Comparison of ENCODE assay signal across 24 cellular contexts in the genomic region with DNA sequence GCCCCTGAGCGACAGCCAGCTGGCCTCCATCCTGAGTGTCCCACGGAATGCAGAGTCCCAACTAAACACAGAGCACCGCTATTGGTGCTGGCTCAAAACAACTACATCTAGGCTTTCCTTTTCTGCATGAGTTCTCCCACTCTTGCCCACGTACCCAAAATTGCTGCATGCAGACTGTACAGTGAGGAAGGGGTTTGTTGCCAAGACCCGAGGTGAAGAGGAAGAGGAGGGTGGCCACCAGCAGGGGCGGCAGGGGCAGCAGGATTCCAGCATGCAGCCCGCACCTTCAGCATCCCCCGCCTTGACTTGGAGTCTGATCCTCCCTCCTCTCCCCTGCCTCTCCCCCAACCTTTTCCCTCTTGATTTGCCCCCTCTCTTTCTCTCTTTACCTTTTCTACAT. TPM values are rescaled to one million over a fixed set of nuclear protein-coding genes. Genes with fewer than 3 reads are reported as not detected.
"Had no signal": no experiment of that assay in that cellular context is flagged by ENCODE, and none has a peak within 500 bp of the region (broad histone marks: within the 10 kb centered on the region; RNA-seq: fewer than 3 reads in every experiment).

No MANE protein-coding gene starts in this region.

- H3K27me3 ChIP-seq: adrenal gland, heart left ventricle, sigmoid colon had no signal

- H3K4me1 Mint-ChIP-seq: activated CD4-positive, alpha-beta T cell treated with anti-CD3 and anti-CD28 coated beads for 36 hours; stimulated activated memory B cell treated with anti-CD40 and anti-IgM and Interleukin-4, amounts not matched to agents 10 μg/mL and 1 μg/mL and 100 μg/mL, for 72 hours had no signal

- H3K36me3 ChIP-seq: adrenal gland, heart left ventricle, left ventricle myocardium inferior, sigmoid colon, thoracic aorta, WERI-Rb-1 had no signal

- H3K4me3 ChIP-seq: adrenal gland, heart left ventricle, left ventricle myocardium inferior, sigmoid colon, thoracic aorta had no signal

- H3K9me3 Mint-ChIP-seq: activated naive CD4-positive, alpha-beta T cell treated with anti-CD3 and anti-CD28 coated beads, Interleukin-2, amount 50 U/mL, for 72 hours; stimulated activated memory B cell treated with anti-CD40 and anti-IgM and Interleukin-4, amounts not matched to agents 10 μg/mL and 1 μg/mL and 100 μg/mL, for 72 hours had no signal

- H3K27ac Mint-ChIP-seq: activated CD4-positive, alpha-beta T cell treated with anti-CD3 and anti-CD28 coated beads for 36 hours; activated naive CD4-positive, alpha-beta T cell treated with anti-CD3 and anti-CD28 coated beads, Interleukin-2, amount 50 U/mL, for 72 hours; stimulated activated memory B cell treated with anti-CD40 and anti-IgM and Interleukin-4, amounts not matched to agents 10 μg/mL and 1 μg/mL and 100 μg/mL, for 72 hours had no signal

- DNase-seq: activated CD4-positive, alpha-beta T cell treated with anti-CD3 and anti-CD28 coated beads for 36 hours; activated CD4-positive, alpha-beta T cell treated with anti-CD3 and anti-CD28 coated beads, Interleukin-2, amount 50 U/mL, for 48 hours; activated gamma-delta T cell; dermis blood vessel endothelial cell; effector memory CD4-positive, alpha-beta T cell; heart left ventricle; kidney; left ventricle myocardium inferior; sigmoid colon; stimulated activated CD4-positive, alpha-beta T cell treated with anti-CD3 and anti-CD28 coated beads, Interleukin-4, amount 100 ng/mL, for 4 hours; SW 1271; T-helper 2 cell; WERI-Rb-1 had no signal

- H3K4me1 ChIP-seq: adrenal gland, sigmoid colon had no signal

- H3K9me3 ChIP-seq: adrenal gland, heart left ventricle, left ventricle myocardium inferior, sigmoid colon, thoracic aorta had no signal

- H3K4me3 Mint-ChIP-seq: activated CD4-positive, alpha-beta T cell treated with anti-CD3 and anti-CD28 coated beads for 36 hours; stimulated activated memory B cell treated with anti-CD40 and anti-IgM and Interleukin-4, amounts not matched to agents 10 μg/mL and 1 μg/mL and 100 μg/mL, for 72 hours had no signal

- ATAC-seq: activated CD4-positive, alpha-beta T cell treated with anti-CD3 and anti-CD28 coated beads for 36 hours; activated naive CD4-positive, alpha-beta T cell treated with anti-CD3 and anti-CD28 coated beads, Interleukin-2, amount 50 U/mL, for 72 hours; heart left ventricle; stimulated activated memory B cell treated with anti-CD40 and anti-IgM and Interleukin-4, amounts not matched to agents 10 μg/mL and 1 μg/mL and 100 μg/mL, for 72 hours had no signal

- H3K36me3 Mint-ChIP-seq: activated naive CD4-positive, alpha-beta T cell treated with anti-CD3 and anti-CD28 coated beads, Interleukin-2, amount 50 U/mL, for 72 hours; stimulated activated memory B cell treated with anti-CD40 and anti-IgM and Interleukin-4, amounts not matched to agents 10 μg/mL and 1 μg/mL and 100 μg/mL, for 72 hours had no signal

- H3K27ac ChIP-seq: adrenal gland, left ventricle myocardium inferior, sigmoid colon, thoracic aorta, WERI-Rb-1 had no signal

RNA-seq across cellular contexts. Expression of a gene that starts 8.0 kb away (rescaled TPM):
- total RNA-seq: activated CD4-positive, alpha-beta T cell treated with anti-CD3 and anti-CD28 coated beads for 36 hours had no signal

RNA-seq across cellular contexts. Expression of a gene that starts 9.7 kb away (rescaled TPM):
- total RNA-seq: activated CD4-positive, alpha-beta T cell treated with anti-CD3 and anti-CD28 coated beads for 36 hours; activated naive CD4-positive, alpha-beta T cell treated with anti-CD3 and anti-CD28 coated beads, Interleukin-2, amount 50 U/mL, for 72 hours; astrocyte; bronchial epithelial cell; dermis blood vessel endothelial cell; osteoblast; pulmonary artery endothelial cell; sigmoid colon had no signal

RNA-seq across cellular contexts. Expression of a gene that starts 17.1 kb away (rescaled TPM):
- total RNA-seq: activated naive CD4-positive, alpha-beta T cell treated with anti-CD3 and anti-CD28 coated beads, Interleukin-2, amount 50 U/mL, for 72 hours; adrenal gland; astrocyte; bronchial epithelial cell; cerebellum; dermis blood vessel endothelial cell; frontal cortex; heart left ventricle; kidney; left ventricle myocardium inferior; mononuclear cell; osteoblast; pulmonary artery endothelial cell; sigmoid colon; thoracic aorta had no signal

RNA-seq across cellular contexts. Expression of a gene that starts 25.2 kb away (rescaled TPM):
- total RNA-seq: activated CD4-positive, alpha-beta T cell treated with anti-CD3 and anti-CD28 coated beads for 36 hours; activated naive CD4-positive, alpha-beta T cell treated with anti-CD3 and anti-CD28 coated beads, Interleukin-2, amount 50 U/mL, for 72 hours; astrocyte; dermis blood vessel endothelial cell; osteoblast; pulmonary artery endothelial cell had no signal

RNA-seq across cellular contexts. Expression of a gene that starts 50.6 kb away (rescaled TPM):
- total RNA-seq: activated CD4-positive, alpha-beta T cell treated with anti-CD3 and anti-CD28 coated beads for 36 hours; activated naive CD4-positive, alpha-beta T cell treated with anti-CD3 and anti-CD28 coated beads, Interleukin-2, amount 50 U/mL, for 72 hours; adrenal gland; astrocyte; bronchial epithelial cell; cerebellum; dermis blood vessel endothelial cell; frontal cortex; heart left ventricle; kidney; left ventricle myocardium inferior; mononuclear cell; osteoblast; pulmonary artery endothelial cell; sigmoid colon; thoracic aorta had no signal
